In the genomic region with DNA sequence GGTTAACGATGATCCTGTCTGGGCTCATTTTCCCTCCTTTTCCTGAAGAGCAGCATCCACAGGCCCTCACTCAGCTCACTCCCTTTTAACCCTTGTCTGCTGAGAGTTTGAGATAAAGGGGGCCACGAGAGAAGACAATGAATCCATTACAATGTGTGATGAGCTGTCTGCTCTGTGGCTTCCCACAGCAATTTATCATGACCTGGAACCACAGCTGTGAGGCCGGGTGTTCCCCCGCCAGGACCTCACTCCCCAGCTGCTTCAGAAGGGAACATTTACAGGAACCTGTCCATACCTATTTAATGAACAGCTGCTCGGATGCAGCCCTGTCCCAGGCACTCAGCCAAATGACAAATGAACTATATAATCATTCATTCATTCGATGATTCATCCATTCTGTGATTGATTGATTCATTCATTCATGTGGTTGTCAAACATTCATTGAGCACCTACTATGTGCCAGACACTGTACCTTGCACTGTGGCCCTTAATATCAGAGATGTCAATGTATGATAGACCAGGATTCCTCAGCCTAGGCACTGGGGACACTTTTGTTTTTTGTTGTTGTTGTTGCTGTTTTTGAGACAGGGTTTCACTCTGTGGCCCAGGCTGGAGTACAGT, we compare ENCODE assay signal across 1 cellular context.
TF ChIP-seq lines count a peak whose summit lies in the region.

No MANE protein-coding gene starts in this region.

TF ChIP-seq in K562, 482 proteins besides CTCF, POLR2A, EP300 and RAD21 (continued from another document and continues in another):
- TF ChIP-seq, protein P1, sequence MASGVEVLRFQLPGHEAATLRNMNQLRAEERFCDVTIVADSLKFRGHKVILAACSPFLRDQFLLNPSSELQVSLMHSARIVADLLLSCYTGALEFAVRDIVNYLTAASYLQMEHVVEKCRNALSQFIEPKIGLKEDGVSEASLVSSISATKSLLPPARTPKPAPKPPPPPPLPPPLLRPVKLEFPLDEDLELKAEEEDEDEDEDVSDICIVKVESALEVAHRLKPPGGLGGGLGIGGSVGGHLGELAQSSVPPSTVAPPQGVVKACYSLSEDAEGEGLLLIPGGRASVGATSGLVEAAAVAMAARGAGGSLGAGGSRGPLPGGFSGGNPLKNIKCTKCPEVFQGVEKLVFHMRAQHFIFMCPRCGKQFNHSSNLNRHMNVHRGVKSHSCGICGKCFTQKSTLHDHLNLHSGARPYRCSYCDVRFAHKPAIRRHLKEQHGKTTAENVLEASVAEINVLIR (CRISPR knock-in tag; IDR thresholded peaks at IDR 0.05), result no peak
- TF ChIP-seq LCOR (CRISPR knock-in tag; IDR thresholded peaks at IDR 0.05), result no peak; the same call in 1 of the 2 replicates
- peak; percentile 25; the same call in 1 of the 2 replicates for TF ChIP-seq CTBP1 (IDR thresholded peaks at IDR 0.05; ENCODE audit: borderline replicate concordance)
- TF ChIP-seq, protein P2, sequence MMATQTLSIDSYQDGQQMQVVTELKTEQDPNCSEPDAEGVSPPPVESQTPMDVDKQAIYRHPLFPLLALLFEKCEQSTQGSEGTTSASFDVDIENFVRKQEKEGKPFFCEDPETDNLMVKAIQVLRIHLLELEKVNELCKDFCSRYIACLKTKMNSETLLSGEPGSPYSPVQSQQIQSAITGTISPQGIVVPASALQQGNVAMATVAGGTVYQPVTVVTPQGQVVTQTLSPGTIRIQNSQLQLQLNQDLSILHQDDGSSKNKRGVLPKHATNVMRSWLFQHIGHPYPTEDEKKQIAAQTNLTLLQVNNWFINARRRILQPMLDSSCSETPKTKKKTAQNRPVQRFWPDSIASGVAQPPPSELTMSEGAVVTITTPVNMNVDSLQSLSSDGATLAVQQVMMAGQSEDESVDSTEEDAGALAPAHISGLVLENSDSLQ (IDR thresholded peaks at IDR 0.05), result peak; percentile 42; the same call in 1 of the 2 replicates
- peak; percentile 79 for TF ChIP-seq TEAD4 (IDR thresholded peaks at IDR 0.05; ENCODE audit: low read length)
- TF ChIP-seq TEAD4 (CRISPR knock-in tag; IDR thresholded peaks at IDR 0.05; ENCODE audit: borderline replicate concordance), result no peak
- TF ChIP-seq FOSL1 (tag; conservative IDR thresholded peaks at IDR 0.05), result peak; percentile 59
- no peak for TF ChIP-seq MYNN (IDR thresholded peaks at IDR 0.05)
- no peak for TF ChIP-seq MYNN (CRISPR knock-in tag; IDR thresholded peaks at IDR 0.05)
- TF ChIP-seq, protein P3, sequence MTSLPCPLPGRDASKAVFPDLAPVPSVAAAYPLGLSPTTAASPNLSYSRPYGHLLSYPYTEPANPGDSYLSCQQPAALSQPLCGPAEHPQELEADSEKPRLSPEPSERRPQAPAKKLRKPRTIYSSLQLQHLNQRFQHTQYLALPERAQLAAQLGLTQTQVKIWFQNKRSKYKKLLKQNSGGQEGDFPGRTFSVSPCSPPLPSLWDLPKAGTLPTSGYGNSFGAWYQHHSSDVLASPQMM (CRISPR knock-in tag; IDR thresholded peaks at IDR 0.05), result no peak
- 0 out of 4 replicates have a peak, but pooled peaks of 1 of the 2 experiments have one; percentile 29 for TF ChIP-seq TRIM24 (IDR thresholded peaks at IDR 0.05)
- TF ChIP-seq ZNF695 (CRISPR knock-in tag; IDR thresholded peaks at IDR 0.05), result no peak
- TF ChIP-seq, protein P4, sequence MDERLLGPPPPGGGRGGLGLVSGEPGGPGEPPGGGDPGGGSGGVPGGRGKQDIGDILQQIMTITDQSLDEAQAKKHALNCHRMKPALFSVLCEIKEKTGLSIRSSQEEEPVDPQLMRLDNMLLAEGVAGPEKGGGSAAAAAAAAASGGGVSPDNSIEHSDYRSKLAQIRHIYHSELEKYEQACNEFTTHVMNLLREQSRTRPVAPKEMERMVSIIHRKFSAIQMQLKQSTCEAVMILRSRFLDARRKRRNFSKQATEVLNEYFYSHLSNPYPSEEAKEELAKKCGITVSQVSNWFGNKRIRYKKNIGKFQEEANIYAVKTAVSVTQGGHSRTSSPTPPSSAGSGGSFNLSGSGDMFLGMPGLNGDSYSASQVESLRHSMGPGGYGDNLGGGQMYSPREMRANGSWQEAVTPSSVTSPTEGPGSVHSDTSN (CRISPR knock-in tag; IDR thresholded peaks at IDR 0.05; ENCODE audit: low read depth), result no peak
- TF ChIP-seq, protein P4 (tag; conservative IDR thresholded peaks at IDR 0.05; ENCODE audit: low read depth), result 0 out of 2 replicates have a peak, but pooled peaks have one; percentile 46
- TF ChIP-seq, protein P5, sequence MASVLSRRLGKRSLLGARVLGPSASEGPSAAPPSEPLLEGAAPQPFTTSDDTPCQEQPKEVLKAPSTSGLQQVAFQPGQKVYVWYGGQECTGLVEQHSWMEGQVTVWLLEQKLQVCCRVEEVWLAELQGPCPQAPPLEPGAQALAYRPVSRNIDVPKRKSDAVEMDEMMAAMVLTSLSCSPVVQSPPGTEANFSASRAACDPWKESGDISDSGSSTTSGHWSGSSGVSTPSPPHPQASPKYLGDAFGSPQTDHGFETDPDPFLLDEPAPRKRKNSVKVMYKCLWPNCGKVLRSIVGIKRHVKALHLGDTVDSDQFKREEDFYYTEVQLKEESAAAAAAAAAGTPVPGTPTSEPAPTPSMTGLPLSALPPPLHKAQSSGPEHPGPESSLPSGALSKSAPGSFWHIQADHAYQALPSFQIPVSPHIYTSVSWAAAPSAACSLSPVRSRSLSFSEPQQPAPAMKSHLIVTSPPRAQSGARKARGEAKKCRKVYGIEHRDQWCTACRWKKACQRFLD (CRISPR knock-in tag; IDR thresholded peaks at IDR 0.05), result 0 out of 2 replicates have a peak, but pooled peaks have one; percentile 61
- TF ChIP-seq POLR2AphosphoS2 (IDR thresholded peaks at IDR 0.05; ENCODE audit: low read length), result no peak
- peak in 1 of 2 experiments; percentile 45; a peak in 1 of 4 replicates for TF ChIP-seq MAZ (CRISPR knock-in tag; conservative IDR thresholded peaks at IDR 0.05 in 1 of 2, IDR thresholded peaks at IDR 0.05 in 1 of 2)
- TF ChIP-seq, protein P6, sequence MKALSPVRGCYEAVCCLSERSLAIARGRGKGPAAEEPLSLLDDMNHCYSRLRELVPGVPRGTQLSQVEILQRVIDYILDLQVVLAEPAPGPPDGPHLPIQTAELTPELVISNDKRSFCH (CRISPR knock-in tag; IDR thresholded peaks at IDR 0.05), result no peak
- TF ChIP-seq, protein P6 (tag; IDR thresholded peaks at IDR 0.05), result peak; percentile 23; the same call in 1 of the 2 replicates
- peak in 1 of 2 experiments; percentile 58; a peak in 1 of 4 replicates for TF ChIP-seq RCOR1 (IDR thresholded peaks at IDR 0.05; ENCODE audit: borderline replicate concordance in 1 of 2, low read depth in 2 of 2, low read length in 2 of 2)
- TF ChIP-seq CBFA2T2 (conservative IDR thresholded peaks at IDR 0.05), result peak; percentile 71
- TF ChIP-seq, protein P7, sequence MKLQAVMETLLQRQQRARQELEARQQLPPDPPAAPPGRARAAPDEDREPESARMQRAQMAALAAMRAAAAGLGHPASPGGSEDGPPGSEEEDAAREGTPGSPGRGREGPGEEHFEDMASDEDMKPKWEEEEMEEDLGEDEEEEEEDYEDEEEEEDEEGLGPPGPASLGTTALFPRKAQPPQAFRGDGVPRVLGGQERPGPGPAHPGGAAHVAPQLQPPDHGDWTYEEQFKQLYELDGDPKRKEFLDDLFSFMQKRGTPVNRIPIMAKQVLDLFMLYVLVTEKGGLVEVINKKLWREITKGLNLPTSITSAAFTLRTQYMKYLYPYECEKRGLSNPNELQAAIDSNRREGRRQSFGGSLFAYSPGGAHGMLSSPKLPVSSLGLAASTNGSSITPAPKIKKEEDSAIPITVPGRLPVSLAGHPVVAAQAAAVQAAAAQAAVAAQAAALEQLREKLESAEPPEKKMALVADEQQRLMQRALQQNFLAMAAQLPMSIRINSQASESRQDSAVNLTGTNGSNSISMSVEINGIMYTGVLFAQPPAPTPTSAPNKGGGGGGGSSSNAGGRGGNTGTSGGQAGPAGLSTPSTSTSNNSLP (IDR thresholded peaks at IDR 0.05; ENCODE audit: borderline replicate concordance, low read depth, low read length), result no peak
- TF ChIP-seq ZNF584 (CRISPR knock-in tag; IDR thresholded peaks at IDR 0.05; ENCODE audit: low read depth), result 0 out of 2 replicates have a peak, but pooled peaks have one; percentile 53
- TF ChIP-seq SRSF7 (optimal IDR thresholded peaks at IDR 0.05; ENCODE audit: low read depth, low read length), result no peak
- TF ChIP-seq SIX5 (IDR thresholded peaks at IDR 0.05; ENCODE audit: borderline replicate concordance in 1 of 2, insufficient read depth in 1 of 2, low read depth in 1 of 2, low read length in 2 of 2), result no peak
- peak; percentile 79 for TF ChIP-seq KLF16 (IDR thresholded peaks at IDR 0.05)
- no peak for TF ChIP-seq KDM5B (IDR thresholded peaks at IDR 0.05; ENCODE audit: insufficient replicate concordance, low read depth, low read length)
- peak; percentile 77 for TF ChIP-seq CBFA2T3 (IDR thresholded peaks at IDR 0.05)
- TF ChIP-seq ZNF778 (CRISPR knock-in tag; IDR thresholded peaks at IDR 0.05), result no peak
- peak; percentile 26; the same call in 1 of the 2 replicates for TF ChIP-seq SMAD4 (CRISPR knock-in tag; conservative IDR thresholded peaks at IDR 0.05)
- TF ChIP-seq, protein P8, sequence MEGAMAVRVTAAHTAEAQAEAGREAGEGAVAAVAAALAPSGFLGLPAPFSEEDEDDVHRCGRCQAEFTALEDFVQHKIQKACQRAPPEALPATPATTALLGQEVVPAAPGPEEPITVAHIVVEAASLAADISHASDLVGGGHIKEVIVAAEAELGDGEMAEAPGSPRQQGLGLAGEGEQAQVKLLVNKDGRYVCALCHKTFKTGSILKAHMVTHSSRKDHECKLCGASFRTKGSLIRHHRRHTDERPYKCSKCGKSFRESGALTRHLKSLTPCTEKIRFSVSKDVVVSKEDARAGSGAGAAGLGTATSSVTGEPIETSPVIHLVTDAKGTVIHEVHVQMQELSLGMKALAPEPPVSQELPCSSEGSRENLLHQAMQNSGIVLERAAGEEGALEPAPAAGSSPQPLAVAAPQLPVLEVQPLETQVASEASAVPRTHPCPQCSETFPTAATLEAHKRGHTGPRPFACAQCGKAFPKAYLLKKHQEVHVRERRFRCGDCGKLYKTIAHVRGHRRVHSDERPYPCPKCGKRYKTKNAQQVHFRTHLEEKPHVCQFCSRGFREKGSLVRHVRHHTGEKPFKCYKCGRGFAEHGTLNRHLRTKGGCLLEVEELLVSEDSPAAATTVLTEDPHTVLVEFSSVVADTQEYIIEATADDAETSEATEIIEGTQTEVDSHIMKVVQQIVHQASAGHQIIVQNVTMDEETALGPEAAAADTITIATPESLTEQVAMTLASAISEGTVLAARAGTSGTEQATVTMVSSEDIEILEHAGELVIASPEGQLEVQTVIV (CRISPR knock-in tag; IDR thresholded peaks at IDR 0.05; ENCODE audit: borderline replicate concordance), result no peak
- TF ChIP-seq OTX1 (CRISPR knock-in tag; IDR thresholded peaks at IDR 0.05), result no peak
- no peak for TF ChIP-seq ZKSCAN8 (CRISPR knock-in tag; IDR thresholded peaks at IDR 0.05)
- TF ChIP-seq ZNF766 (CRISPR knock-in tag; conservative IDR thresholded peaks at IDR 0.05), result peak; percentile 52; the same call in 1 of the 2 replicates
- TF ChIP-seq, protein P9, sequence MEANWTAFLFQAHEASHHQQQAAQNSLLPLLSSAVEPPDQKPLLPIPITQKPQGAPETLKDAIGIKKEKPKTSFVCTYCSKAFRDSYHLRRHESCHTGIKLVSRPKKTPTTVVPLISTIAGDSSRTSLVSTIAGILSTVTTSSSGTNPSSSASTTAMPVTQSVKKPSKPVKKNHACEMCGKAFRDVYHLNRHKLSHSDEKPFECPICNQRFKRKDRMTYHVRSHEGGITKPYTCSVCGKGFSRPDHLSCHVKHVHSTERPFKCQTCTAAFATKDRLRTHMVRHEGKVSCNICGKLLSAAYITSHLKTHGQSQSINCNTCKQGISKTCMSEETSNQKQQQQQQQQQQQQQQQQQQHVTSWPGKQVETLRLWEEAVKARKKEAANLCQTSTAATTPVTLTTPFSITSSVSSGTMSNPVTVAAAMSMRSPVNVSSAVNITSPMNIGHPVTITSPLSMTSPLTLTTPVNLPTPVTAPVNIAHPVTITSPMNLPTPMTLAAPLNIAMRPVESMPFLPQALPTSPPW (CRISPR knock-in tag; IDR thresholded peaks at IDR 0.05), result peak; percentile 60
- peak; percentile 27 for TF ChIP-seq TAL1 (IDR thresholded peaks at IDR 0.05)
- TF ChIP-seq, protein P10, sequence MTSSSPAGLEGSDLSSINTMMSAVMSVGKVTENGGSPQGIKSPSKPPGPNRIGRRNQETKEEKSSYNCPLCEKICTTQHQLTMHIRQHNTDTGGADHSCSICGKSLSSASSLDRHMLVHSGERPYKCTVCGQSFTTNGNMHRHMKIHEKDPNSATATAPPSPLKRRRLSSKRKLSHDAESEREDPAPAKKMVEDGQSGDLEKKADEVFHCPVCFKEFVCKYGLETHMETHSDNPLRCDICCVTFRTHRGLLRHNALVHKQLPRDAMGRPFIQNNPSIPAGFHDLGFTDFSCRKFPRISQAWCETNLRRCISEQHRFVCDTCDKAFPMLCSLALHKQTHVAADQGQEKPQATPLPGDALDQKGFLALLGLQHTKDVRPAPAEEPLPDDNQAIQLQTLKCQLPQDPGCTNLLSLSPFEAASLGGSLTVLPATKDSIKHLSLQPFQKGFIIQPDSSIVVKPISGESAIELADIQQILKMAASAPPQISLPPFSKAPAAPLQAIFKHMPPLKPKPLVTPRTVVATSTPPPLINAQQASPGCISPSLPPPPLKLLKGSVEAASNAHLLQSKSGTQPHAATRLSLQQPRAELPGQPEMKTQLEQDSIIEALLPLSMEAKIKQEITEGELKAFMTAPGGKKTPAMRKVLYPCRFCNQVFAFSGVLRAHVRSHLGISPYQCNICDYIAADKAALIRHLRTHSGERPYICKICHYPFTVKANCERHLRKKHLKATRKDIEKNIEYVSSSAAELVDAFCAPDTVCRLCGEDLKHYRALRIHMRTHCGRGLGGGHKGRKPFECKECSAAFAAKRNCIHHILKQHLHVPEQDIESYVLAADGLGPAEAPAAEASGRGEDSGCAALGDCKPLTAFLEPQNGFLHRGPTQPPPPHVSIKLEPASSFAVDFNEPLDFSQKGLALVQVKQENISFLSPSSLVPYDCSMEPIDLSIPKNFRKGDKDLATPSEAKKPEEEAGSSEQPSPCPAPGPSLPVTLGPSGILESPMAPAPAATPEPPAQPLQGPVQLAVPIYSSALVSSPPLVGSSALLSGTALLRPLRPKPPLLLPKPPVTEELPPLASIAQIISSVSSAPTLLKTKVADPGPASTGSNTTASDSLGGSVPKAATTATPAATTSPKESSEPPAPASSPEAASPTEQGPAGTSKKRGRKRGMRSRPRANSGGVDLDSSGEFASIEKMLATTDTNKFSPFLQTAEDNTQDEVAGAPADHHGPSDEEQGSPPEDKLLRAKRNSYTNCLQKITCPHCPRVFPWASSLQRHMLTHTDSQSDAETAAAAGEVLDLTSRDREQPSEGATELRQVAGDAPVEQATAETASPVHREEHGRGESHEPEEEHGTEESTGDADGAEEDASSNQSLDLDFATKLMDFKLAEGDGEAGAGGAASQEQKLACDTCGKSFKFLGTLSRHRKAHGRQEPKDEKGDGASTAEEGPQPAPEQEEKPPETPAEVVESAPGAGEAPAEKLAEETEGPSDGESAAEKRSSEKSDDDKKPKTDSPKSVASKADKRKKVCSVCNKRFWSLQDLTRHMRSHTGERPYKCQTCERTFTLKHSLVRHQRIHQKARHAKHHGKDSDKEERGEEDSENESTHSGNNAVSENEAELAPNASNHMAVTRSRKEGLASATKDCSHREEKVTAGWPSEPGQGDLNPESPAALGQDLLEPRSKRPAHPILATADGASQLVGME (CRISPR knock-in tag; IDR thresholded peaks at IDR 0.05), result no peak
- peak; percentile 73 for TF ChIP-seq TCF3 (CRISPR knock-in tag; IDR thresholded peaks at IDR 0.05)
- peak; percentile 94 for TF ChIP-seq SOX6 (IDR thresholded peaks at IDR 0.05)
